ENCODE assay signal across 23 cellular contexts in the genomic region with DNA sequence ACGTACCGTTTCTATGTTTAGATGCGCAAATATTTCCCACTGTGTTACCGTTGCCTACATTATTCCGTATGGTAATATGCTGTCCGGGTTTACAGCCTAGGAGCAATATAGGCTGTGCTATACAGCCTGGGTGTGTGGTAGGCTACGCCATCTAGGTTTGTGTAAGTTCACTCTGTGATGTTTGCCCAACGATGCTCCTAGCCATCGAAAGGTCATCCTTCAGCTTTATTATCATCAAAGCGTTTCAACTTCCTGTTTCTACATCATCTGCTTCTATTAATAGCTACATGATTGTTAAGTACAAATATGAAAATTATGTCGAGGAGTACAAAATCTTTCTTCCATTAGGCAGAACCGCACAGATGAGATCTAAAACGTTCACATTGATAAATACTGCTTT.
A peak's percentile ranks its signal among the peaks of the same experiment; 100 is the strongest.
DNase-seq lines count a peak whose midpoint lies in the region; ATAC-seq and TF ChIP-seq lines count a peak whose summit lies in the region.
"Had no signal": no experiment of that assay in that cellular context is flagged by ENCODE, and none has a peak within 500 bp of the region (broad histone marks: within the 10 kb centered on the region; RNA-seq: fewer than 3 reads in every experiment).

No MANE protein-coding gene starts in this region.

- ATAC-seq in heart left ventricle (peak in 3 of 4 donors; percentile 11 to 38 (median 35)), Right ventricle myocardium superior (ENCODE audit: poor library complexity) (no peak), HG03039 (IDR thresholded peaks at IDR 0.05; ENCODE audit: unreplicated experiment) (no peak)
- ATAC-seq: gastrocnemius medialis, natural killer cell, Panc1 had no signal

- no peak overlapping the region for H3K4me3 ChIP-seq in heart left ventricle
- H3K4me3 ChIP-seq in cardiac fibroblast (replicated peaks in 1 of 2; ENCODE audit: low read depth in 2 of 2, low read length in 2 of 2), result no peak overlapping the region
- no peak overlapping the region for H3K4me3 ChIP-seq in MG63
- H3K4me3 ChIP-seq: gastrocnemius medialis, ovary had no signal

- TF ChIP-seq CTCF in heart left ventricle (IDR thresholded peaks at IDR 0.05) (no peak), cardiac fibroblast (IDR thresholded peaks at IDR 0.05; ENCODE audit: low read depth, low read length) (no peak)

- WGBS in heart left ventricle, 4 donors, result 49 to 53% (median 52%) methylated on average over 13 of the region's 13 CpGs

- H3K9me3 ChIP-seq in heart left ventricle (no peaks in the 10 kb centered on the region), MG63 (no peaks in the 10 kb centered on the region)
- H3K9me3 ChIP-seq: gastrocnemius medialis, ovary had no signal

- H3K4me1 ChIP-seq in heart left ventricle, result peaks cover 0 to 38% (median 18%) of the 10 kb centered on the region in 12 donors

- TF ChIP-seq POLR2A in heart left ventricle (IDR thresholded peaks at IDR 0.05), result no peak

- intact Hi-C loops in heart left ventricle (cut with DNase I), result no loop called here
- intact Hi-C loops in Right ventricle myocardium superior (cut with DNase I), result no loop called here

- H3K27ac ChIP-seq in heart left ventricle, result no peak overlapping the region
- H3K27ac ChIP-seq: C4-2B, gastrocnemius medialis, ovary had no signal

- no peaks in the 10 kb centered on the region for H3K27me3 ChIP-seq in heart left ventricle
- H3K27me3 ChIP-seq in MG63, result no peaks in the 10 kb centered on the region
- H3K27me3 ChIP-seq: gastrocnemius medialis, ovary had no signal

- H3K36me3 ChIP-seq in heart left ventricle (peaks cover 0 to 6% (median 0%) of the 10 kb centered on the region in 9 donors), MG63 (no peaks in the 10 kb centered on the region)
- H3K36me3 ChIP-seq: gastrocnemius medialis, ovary had no signal

- DNase-seq in heart left ventricle (no peak), Right ventricle myocardium superior (no peak), NOMO-1 (lab: John Stamatoyannopoulos, UW; ENCODE audit: unreplicated experiment in 2 of 2) (peak; percentile 49 to 76), cardiac fibroblast (ENCODE audit: low read depth in 2 of 2) (peak; percentile 1 to 23), MG63 (no peak), H4 (ENCODE audit: low spot score) (no peak)
- no peak for DNase-seq in stimulated activated CD4-positive, alpha-beta T cell treated with anti-CD3 and anti-CD28 coated beads, Interleukin-12 subunit alpha, Interleukin-12 subunit beta, amount 100 ng/mL, for 4 hours
- DNase-seq: activated CD4-positive, alpha-beta T cell treated with anti-CD3 and anti-CD28 coated beads for 1 hour; activated CD8-positive, alpha-beta memory T cell treated with anti-CD3 and anti-CD28 coated beads for 24 hours; activated naive CD4-positive, alpha-beta T cell treated with anti-CD3 and anti-CD28 coated beads, Interleukin-2, amount 10 ng/mL, durations not matched to agents 7 days and 5 days; activated T-cell treated with anti-CD3 and anti-CD28 coated beads, Interleukin-2, amount 50 U/mL, for 48 hours; effector CD4-positive, alpha-beta T cell; erythroblast; gastrocnemius medialis; kidney glomerular epithelial cell; mesendoderm; natural killer cell; NCI-H82; ovary; right cardiac atrium had no signal

Comparison
In these comparisons a context has a peak if more than half of its experiments do, and no peak if none do; other contexts are left out.
1. ATAC-seq: peak in heart left ventricle (3 of 4); none in Right ventricle myocardium superior (single experiment) and HG03039 (single experiment).
2. DNase-seq: peak in NOMO-1 (2 of 2) and cardiac fibroblast (2 of 2); none in heart left ventricle (0 of 5), Right ventricle myocardium superior (single experiment), stimulated activated CD4-positive, alpha-beta T cell treated with anti-CD3 and anti-CD28 coated beads, Interleukin-12 subunit alpha, Interleukin-12 subunit beta, amount 100 ng/mL, for 4 hours (single experiment), MG63 (single experiment) and H4 (single experiment).